In genomic region chr19:33902802-33903488, GRCh38 we compare ENCODE assay signal across 6 cellular contexts.
"Had no signal": no experiment of that assay in that cellular context is flagged by ENCODE, and none has a peak within 500 bp of the region (broad histone marks: within the 10 kb centered on the region; RNA-seq: fewer than 3 reads in every experiment).

No MANE protein-coding gene starts in this region.

- H3K36me3 ChIP-seq: transverse colon had no signal

- DNase-seq: activated CD4-positive, alpha-beta T cell treated with anti-CD3 and anti-CD28 coated beads, Interleukin-2, amount 50 U/mL, for 1 hour; activated effector memory CD4-positive, alpha-beta T cell treated with Interleukin-2 at 50 U/mL for 16 hours; immature natural killer cell; stimulated activated naive CD4-positive, alpha-beta T cell; substantia nigra; transverse colon had no signal

- H3K4me3 ChIP-seq: transverse colon had no signal

- H3K27ac ChIP-seq: transverse colon had no signal
